In genomic region chr5:165642366-165642765, GRCh38 we compare ENCODE assay signal across 22 cellular contexts.
"Had no signal": no experiment of that assay in that cellular context is flagged by ENCODE, and none has a peak within 500 bp of the region (broad histone marks: within the 10 kb centered on the region; RNA-seq: fewer than 3 reads in every experiment).

No MANE protein-coding gene starts in this region.

- H3K27ac ChIP-seq: colonic mucosa, coronary artery, dorsolateral prefrontal cortex, epithelial cell of prostate, esophagus muscularis mucosa, esophagus squamous epithelium, foreskin keratinocyte, gastrocnemius medialis, gastroesophageal sphincter, heart left ventricle, heart right ventricle had no signal

- DNase-seq: colonic mucosa; cortex of kidney; dermis blood vessel endothelial cell; dorsolateral prefrontal cortex; effector CD4-positive, alpha-beta T cell; effector CD8-positive, alpha-beta T cell; effector memory CD4-positive, alpha-beta T cell; effector memory CD8-positive, alpha-beta T cell; endodermal cell; erythroblast; esophagus squamous epithelium; foreskin fibroblast; foreskin keratinocyte; foreskin melanocyte; gastrocnemius medialis; glutamatergic neuron; heart left ventricle; heart right ventricle had no signal

- H3K27me3 ChIP-seq: colonic mucosa, esophagus muscularis mucosa, esophagus squamous epithelium, foreskin keratinocyte, gastrocnemius medialis, gastroesophageal sphincter, heart left ventricle, heart right ventricle had no signal

- H3K36me3 ChIP-seq: colonic mucosa, esophagus muscularis mucosa, esophagus squamous epithelium, gastrocnemius medialis, gastroesophageal sphincter, heart left ventricle, heart right ventricle had no signal

- H3K4me3 ChIP-seq: colonic mucosa, coronary artery, dorsolateral prefrontal cortex, esophagus muscularis mucosa, esophagus squamous epithelium, gastrocnemius medialis, gastroesophageal sphincter, heart left ventricle, heart right ventricle had no signal

- H3K9me3 ChIP-seq: colonic mucosa, esophagus muscularis mucosa, esophagus squamous epithelium, gastrocnemius medialis, gastroesophageal sphincter, heart left ventricle, heart right ventricle had no signal
